In the genomic region with DNA sequence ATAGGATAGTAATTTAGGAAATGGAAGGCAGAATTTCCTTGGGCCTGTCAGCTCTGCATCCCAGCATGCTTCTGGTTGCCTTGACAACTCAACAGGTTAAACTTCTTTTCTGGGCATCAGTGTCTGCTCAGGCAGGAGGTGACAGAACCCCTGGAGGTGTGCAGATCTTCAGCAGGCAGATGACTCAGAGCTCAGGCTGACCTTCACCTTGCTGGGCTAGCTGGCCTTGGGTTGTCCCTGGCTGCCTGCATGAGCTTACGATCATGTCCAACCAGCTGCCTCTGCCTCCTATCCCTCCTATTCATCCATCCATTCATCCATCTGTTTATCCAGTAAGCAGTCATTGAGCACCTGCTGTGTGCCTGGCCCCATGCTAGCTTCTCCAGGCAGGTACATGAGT, we compare ENCODE assay signal across 15 cellular contexts.
DNase-seq lines count a peak whose midpoint lies in the region; ATAC-seq and TF ChIP-seq lines count a peak whose summit lies in the region.
"Had no signal": no experiment of that assay in that cellular context is flagged by ENCODE, and none has a peak within 500 bp of the region (broad histone marks: within the 10 kb centered on the region; RNA-seq: fewer than 3 reads in every experiment).

No MANE protein-coding gene starts in this region.

- H3K4me3 ChIP-seq in neural cell (ENCODE audit: low read length) (no peak overlapping the region), upper lobe of right lung (no peak overlapping the region)
- H3K4me3 ChIP-seq: GM23248 had no signal

- DNase-seq in SIG-M5 treated with dmso at 0.1 percent for 504 hours (lab: John Stamatoyannopoulos, UW; ENCODE audit: unreplicated experiment), result peak; percentile 31
- DNase-seq in SIG-M5 (lab: John Stamatoyannopoulos, UW), result no peak
- DNase-seq in cerebellar cortex (ENCODE audit: low spot score), result peak; percentile 25
- peak; percentile 33 for DNase-seq in upper lobe of right lung
- DNase-seq in DMS53 treated with DMSO at 0.1 percent for 48 hours (lab: John Stamatoyannopoulos, UW; ENCODE audit: unreplicated experiment), result no peak
- DNase-seq: CD8-positive, alpha-beta T cell; COR-L47; DMS153; DND-41; GM23248 had no signal

- no peaks in the 10 kb centered on the region for H3K9me2 ChIP-seq in neural cell (ENCODE audit: insufficient read depth, low read length)

- no peak overlapping the region for H3K9ac ChIP-seq in neural cell (ENCODE audit: low read length)
- H3K9ac ChIP-seq: GM23248 had no signal

- TF ChIP-seq CTCF in neural cell (IDR thresholded peaks at IDR 0.05; ENCODE audit: poor library complexity, severe bottlenecking) (no peak), upper lobe of right lung (IDR thresholded peaks at IDR 0.05) (no peak)

- H3K27me3 ChIP-seq in neural cell (ENCODE audit: insufficient read depth, low read depth, low read length) (peaks cover 3% of the 10 kb centered on the region), upper lobe of right lung (peaks cover 6% of the 10 kb centered on the region)

- no peak overlapping the region for H2AFZ ChIP-seq in neural cell (ENCODE audit: low read depth, low read length)
- H2AFZ ChIP-seq: GM23248 had no signal

- H3F3A ChIP-seq in neural cell (ENCODE audit: insufficient read depth, low read length, poor library complexity, severe bottlenecking), result no peaks in the 10 kb centered on the region

- intact Hi-C loops in upper lobe of right lung (cut with DNase I), result no loop called here

- H3K4me2 ChIP-seq in neural cell (ENCODE audit: low read length), result no peak overlapping the region

- H3K36me3 ChIP-seq in neural cell (ENCODE audit: insufficient read depth, low read length) (no peaks in the 10 kb centered on the region), upper lobe of right lung (no peaks in the 10 kb centered on the region)

- H3K4me1 ChIP-seq in upper lobe of right lung, result no peaks in the 10 kb centered on the region

- H4K20me1 ChIP-seq in neural cell (ENCODE audit: insufficient read depth), result no peaks in the 10 kb centered on the region

- no peak overlapping the region for H3K27ac ChIP-seq in neural cell (ENCODE audit: low read length)
- no peak overlapping the region for H3K27ac ChIP-seq in upper lobe of right lung
- H3K27ac ChIP-seq: 22Rv1, GM23248 had no signal

- H3K79me2 ChIP-seq in neural cell (replicated peaks; ENCODE audit: insufficient read depth, low read length), result no peaks in the 10 kb centered on the region

- ATAC-seq in upper lobe of right lung (no peak), GM21423 (IDR thresholded peaks at IDR 0.05; ENCODE audit: unreplicated experiment) (no peak), GM19395 (IDR thresholded peaks at IDR 0.05; ENCODE audit: unreplicated experiment) (no peak)
- ATAC-seq: CD8-positive, alpha-beta T cell; HCT116 had no signal

- TF ChIP-seq RAD21 in neural cell (conservative IDR thresholded peaks at IDR 0.05), result no peak

- peak; percentile 36 for TF ChIP-seq EP300 in neural cell (conservative IDR thresholded peaks at IDR 0.05; ENCODE audit: poor library complexity, severe bottlenecking)

- H3K9me3 ChIP-seq in neural cell (ENCODE audit: low read length), result peaks cover 9% of the 10 kb centered on the region
- H3K9me3 ChIP-seq in upper lobe of right lung, result no peaks in the 10 kb centered on the region

TF ChIP-seq in neural cell, 6 proteins besides CTCF, POLR2A, EP300 and RAD21:
- TF ChIP-seq MXI1 (conservative IDR thresholded peaks at IDR 0.05; ENCODE audit: poor library complexity, severe bottlenecking), result no peak
- TF ChIP-seq, protein P1, sequence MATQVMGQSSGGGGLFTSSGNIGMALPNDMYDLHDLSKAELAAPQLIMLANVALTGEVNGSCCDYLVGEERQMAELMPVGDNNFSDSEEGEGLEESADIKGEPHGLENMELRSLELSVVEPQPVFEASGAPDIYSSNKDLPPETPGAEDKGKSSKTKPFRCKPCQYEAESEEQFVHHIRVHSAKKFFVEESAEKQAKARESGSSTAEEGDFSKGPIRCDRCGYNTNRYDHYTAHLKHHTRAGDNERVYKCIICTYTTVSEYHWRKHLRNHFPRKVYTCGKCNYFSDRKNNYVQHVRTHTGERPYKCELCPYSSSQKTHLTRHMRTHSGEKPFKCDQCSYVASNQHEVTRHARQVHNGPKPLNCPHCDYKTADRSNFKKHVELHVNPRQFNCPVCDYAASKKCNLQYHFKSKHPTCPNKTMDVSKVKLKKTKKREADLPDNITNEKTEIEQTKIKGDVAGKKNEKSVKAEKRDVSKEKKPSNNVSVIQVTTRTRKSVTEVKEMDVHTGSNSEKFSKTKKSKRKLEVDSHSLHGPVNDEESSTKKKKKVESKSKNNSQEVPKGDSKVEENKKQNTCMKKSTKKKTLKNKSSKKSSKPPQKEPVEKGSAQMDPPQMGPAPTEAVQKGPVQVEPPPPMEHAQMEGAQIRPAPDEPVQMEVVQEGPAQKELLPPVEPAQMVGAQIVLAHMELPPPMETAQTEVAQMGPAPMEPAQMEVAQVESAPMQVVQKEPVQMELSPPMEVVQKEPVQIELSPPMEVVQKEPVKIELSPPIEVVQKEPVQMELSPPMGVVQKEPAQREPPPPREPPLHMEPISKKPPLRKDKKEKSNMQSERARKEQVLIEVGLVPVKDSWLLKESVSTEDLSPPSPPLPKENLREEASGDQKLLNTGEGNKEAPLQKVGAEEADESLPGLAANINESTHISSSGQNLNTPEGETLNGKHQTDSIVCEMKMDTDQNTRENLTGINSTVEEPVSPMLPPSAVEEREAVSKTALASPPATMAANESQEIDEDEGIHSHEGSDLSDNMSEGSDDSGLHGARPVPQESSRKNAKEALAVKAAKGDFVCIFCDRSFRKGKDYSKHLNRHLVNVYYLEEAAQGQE (IDR thresholded peaks at IDR 0.05; ENCODE audit: borderline replicate concordance), result no peak
- no peak for TF ChIP-seq POLR2AphosphoS5 (IDR thresholded peaks at IDR 0.05)
- no peak for TF ChIP-seq SMC3 (conservative IDR thresholded peaks at IDR 0.05; ENCODE audit: poor library complexity)
- no peak for TF ChIP-seq TAF1 (IDR thresholded peaks at IDR 0.05; ENCODE audit: low read depth)

Comparison
In these comparisons a context has a peak if more than half of its experiments do, and no peak if none do; other contexts are left out.
1. DNase-seq: peak in SIG-M5 treated with dmso at 0.1 percent for 504 hours (single experiment), cerebellar cortex (single experiment) and upper lobe of right lung (single experiment); none in SIG-M5 (single experiment) and DMS53 treated with DMSO at 0.1 percent for 48 hours (single experiment).